Comparison of ENCODE assay signal across 16 cellular contexts in the genomic region with DNA sequence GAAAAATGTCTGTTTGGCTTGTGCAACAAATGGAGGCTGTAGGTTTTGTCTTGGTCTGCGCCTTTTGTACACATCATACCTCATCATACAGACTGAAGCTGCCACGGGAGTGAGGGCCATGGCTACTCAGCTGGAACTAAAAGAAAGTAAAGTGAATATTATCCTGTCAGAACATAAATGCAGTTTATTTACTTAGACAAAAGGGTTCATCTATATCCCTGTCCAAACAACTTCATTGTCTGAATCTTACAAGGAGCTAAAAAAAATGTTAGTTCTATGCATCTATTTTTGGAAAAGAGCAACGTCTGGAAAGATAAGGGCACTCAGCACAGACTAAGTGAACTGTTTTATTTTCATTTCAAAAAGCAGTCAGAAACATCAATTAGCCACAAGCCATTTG.
DNase-seq lines count a peak whose midpoint lies in the region; ATAC-seq and TF ChIP-seq lines count a peak whose summit lies in the region.
"Had no signal": no experiment of that assay in that cellular context is flagged by ENCODE, and none has a peak within 500 bp of the region (broad histone marks: within the 10 kb centered on the region; RNA-seq: fewer than 3 reads in every experiment).

No MANE protein-coding gene starts in this region.

- no peak for TF ChIP-seq CTCF in HEK293 (tag by site-specific recombination; IDR thresholded peaks at IDR 0.05)
- no peak for TF ChIP-seq CTCF in neural cell (IDR thresholded peaks at IDR 0.05; ENCODE audit: poor library complexity, severe bottlenecking)

- H2AFZ ChIP-seq in neural cell (ENCODE audit: low read depth, low read length), result no peak overlapping the region

- H3F3A ChIP-seq in neural cell (ENCODE audit: insufficient read depth, low read length, poor library complexity, severe bottlenecking), result no peaks in the 10 kb centered on the region

- ATAC-seq in Right ventricle myocardium inferior (no peak), GM19467 (IDR thresholded peaks at IDR 0.05; ENCODE audit: unreplicated experiment) (no peak)
- ATAC-seq: activated CD4-positive, CD25-positive, alpha-beta regulatory T cell treated with anti-CD3 and anti-CD28 coated beads, Interleukin-2, amount 50 U/mL, for 24 hours; left colon had no signal

- no peaks in the 10 kb centered on the region for H3K27me3 ChIP-seq in neural cell (ENCODE audit: insufficient read depth, low read depth, low read length)
- H3K27me3 ChIP-seq: brain microvascular endothelial cell had no signal

- CTCF ChIA-PET in HEK293 (lab: Yijun Ruan, JAX), result interaction anchor here (0.6 to 4.6 kb wide), 4 partner anchors 233 to 578 kb away, joined by 3 to 39 read pairs (median 4); no protein-coding TSS in a partner anchor

- intact Hi-C loops in Right ventricle myocardium inferior (cut with DNase I), result no loop called here

- peaks cover 24% of the 10 kb centered on the region for H3K4me1 ChIP-seq in HEK293 (ENCODE audit: control insufficient read depth, insufficient read depth, low read length)

- H3K9me2 ChIP-seq in neural cell (ENCODE audit: insufficient read depth, low read length), result no peaks in the 10 kb centered on the region

- no peaks in the 10 kb centered on the region for H4K20me1 ChIP-seq in neural cell (ENCODE audit: insufficient read depth)

- H3K9ac ChIP-seq in neural cell (ENCODE audit: low read length), result peak overlapping the region; percentile 19
- H3K9ac ChIP-seq: KMS-11 had no signal

- no peak overlapping the region for H3K4me2 ChIP-seq in neural cell (ENCODE audit: low read length)
- H3K4me2 ChIP-seq: KMS-11 had no signal

- POLR2A ChIA-PET in HEK293 (lab: Yijun Ruan, JAX), result interaction anchor here (0.9 kb wide), 1 partner anchor 244 kb away, joined by 12 read pairs; no protein-coding TSS in a partner anchor

- H3K79me2 ChIP-seq in neural cell (replicated peaks; ENCODE audit: insufficient read depth, low read length), result no peaks in the 10 kb centered on the region

- H3K4me3 ChIP-seq in HEK293 (ENCODE audit: low read depth, low read length) (no peak overlapping the region), neural cell (ENCODE audit: low read length) (peak overlapping the region; percentile 17)

- no peak for TF ChIP-seq RAD21 in neural cell (conservative IDR thresholded peaks at IDR 0.05)

- peak overlapping the region; percentile 65 for H3K27ac ChIP-seq in HEK293 (ENCODE audit: extremely low read depth, low read depth, low read length)
- peak overlapping the region; percentile 42 for H3K27ac ChIP-seq in neural cell (ENCODE audit: low read length)
- H3K27ac ChIP-seq: brain microvascular endothelial cell, HL-60, KMS-11 had no signal

- DNase-seq in NCI-H2029 (lab: John Stamatoyannopoulos, UW), result peak; percentile 45
- peak; percentile 28 for DNase-seq in SK-N-DZ (ENCODE audit: low spot score)
- DNase-seq in Right ventricle myocardium inferior (ENCODE audit: missing footprints), result no peak
- no peak for DNase-seq in HuH-7.5 (ENCODE audit: low spot score)
- DNase-seq in dedifferentiated amniotic fluid mesenchymal stem cell (ENCODE audit: extremely low spot score), result no peak
- DNase-seq: activated naive CD4-positive, alpha-beta T cell treated with anti-CD3 and anti-CD28 coated beads for 36 hours; brain microvascular endothelial cell; effector memory CD4-positive, alpha-beta T cell; left colon; substantia nigra had no signal

- no peaks in the 10 kb centered on the region for H3K36me3 ChIP-seq in HEK293 (ENCODE audit: control insufficient read depth in 2 of 2, insufficient read depth in 1 of 2, low read length in 2 of 2)
- no peaks in the 10 kb centered on the region for H3K36me3 ChIP-seq in neural cell (ENCODE audit: insufficient read depth, low read length)
- H3K36me3 ChIP-seq: brain microvascular endothelial cell had no signal

- peak; percentile 67 for TF ChIP-seq EP300 in neural cell (conservative IDR thresholded peaks at IDR 0.05; ENCODE audit: poor library complexity, severe bottlenecking)

- H3K9me3 ChIP-seq in HEK293 (ENCODE audit: control insufficient read depth, insufficient read depth, low read depth, low read length) (no peaks in the 10 kb centered on the region), neural cell (ENCODE audit: low read length) (no peaks in the 10 kb centered on the region)

TF ChIP-seq in HEK293, 187 proteins besides CTCF, POLR2A, EP300 and RAD21 (continues in another document):
- peak; percentile 36; the same call in 1 of the 2 replicates for TF ChIP-seq ZNF843 (tag by site-specific recombination; IDR thresholded peaks at IDR 0.05)
- TF ChIP-seq ZNF600 (tag by site-specific recombination; IDR thresholded peaks at IDR 0.05), result no peak
- TF ChIP-seq ZNF501 (tag by site-specific recombination; IDR thresholded peaks at IDR 0.05), result no peak
- TF ChIP-seq ZNF366 (tag by site-specific recombination; conservative IDR thresholded peaks at IDR 0.05), result 0 out of 2 replicates have a peak, but pooled peaks have one; percentile 12
- TF ChIP-seq ZNF133 (tag by site-specific recombination; IDR thresholded peaks at IDR 0.05), result no peak
- no peak for TF ChIP-seq ZFP37 (tag by site-specific recombination; IDR thresholded peaks at IDR 0.05)
- TF ChIP-seq, protein P1, sequence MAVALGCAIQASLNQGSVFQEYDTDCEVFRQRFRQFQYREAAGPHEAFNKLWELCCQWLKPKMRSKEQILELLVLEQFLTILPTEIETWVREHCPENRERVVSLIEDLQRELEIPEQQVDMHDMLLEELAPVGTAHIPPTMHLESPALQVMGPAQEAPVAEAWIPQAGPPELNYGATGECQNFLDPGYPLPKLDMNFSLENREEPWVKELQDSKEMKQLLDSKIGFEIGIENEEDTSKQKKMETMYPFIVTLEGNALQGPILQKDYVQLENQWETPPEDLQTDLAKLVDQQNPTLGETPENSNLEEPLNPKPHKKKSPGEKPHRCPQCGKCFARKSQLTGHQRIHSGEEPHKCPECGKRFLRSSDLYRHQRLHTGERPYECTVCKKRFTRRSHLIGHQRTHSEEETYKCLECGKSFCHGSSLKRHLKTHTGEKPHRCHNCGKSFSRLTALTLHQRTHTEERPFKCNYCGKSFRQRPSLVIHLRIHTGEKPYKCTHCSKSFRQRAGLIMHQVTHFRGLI (tag by site-specific recombination; IDR thresholded peaks at IDR 0.05), result no peak
- peak; percentile 79 for TF ChIP-seq WT1 (tag by site-specific recombination; IDR thresholded peaks at IDR 0.05)
- peak; percentile 72 for TF ChIP-seq OSR2 (tag by site-specific recombination; IDR thresholded peaks at IDR 0.05)
- no peak for TF ChIP-seq ZNF529 (tag by site-specific recombination; IDR thresholded peaks at IDR 0.05; ENCODE audit: insufficient replicate concordance)
- TF ChIP-seq, protein P2, sequence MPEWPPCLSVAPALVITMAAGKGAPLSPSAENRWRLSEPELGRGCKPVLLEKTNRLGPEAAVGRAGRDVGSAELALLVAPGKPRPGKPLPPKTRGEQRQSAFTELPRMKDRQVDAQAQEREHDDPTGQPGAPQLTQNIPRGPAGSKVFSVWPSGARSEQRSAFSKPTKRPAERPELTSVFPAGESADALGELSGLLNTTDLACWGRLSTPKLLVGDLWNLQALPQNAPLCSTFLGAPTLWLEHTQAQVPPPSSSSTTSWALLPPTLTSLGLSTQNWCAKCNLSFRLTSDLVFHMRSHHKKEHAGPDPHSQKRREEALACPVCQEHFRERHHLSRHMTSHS (tag by site-specific recombination; IDR thresholded peaks at IDR 0.05), result no peak
- TF ChIP-seq FEZF1 (tag by site-specific recombination; IDR thresholded peaks at IDR 0.05), result peak; percentile 94
- TF ChIP-seq SP7 (tag by site-specific recombination; IDR thresholded peaks at IDR 0.05), result peak; percentile 43

TF ChIP-seq in neural cell, 6 proteins besides CTCF, POLR2A, EP300 and RAD21:
- TF ChIP-seq, protein P3, sequence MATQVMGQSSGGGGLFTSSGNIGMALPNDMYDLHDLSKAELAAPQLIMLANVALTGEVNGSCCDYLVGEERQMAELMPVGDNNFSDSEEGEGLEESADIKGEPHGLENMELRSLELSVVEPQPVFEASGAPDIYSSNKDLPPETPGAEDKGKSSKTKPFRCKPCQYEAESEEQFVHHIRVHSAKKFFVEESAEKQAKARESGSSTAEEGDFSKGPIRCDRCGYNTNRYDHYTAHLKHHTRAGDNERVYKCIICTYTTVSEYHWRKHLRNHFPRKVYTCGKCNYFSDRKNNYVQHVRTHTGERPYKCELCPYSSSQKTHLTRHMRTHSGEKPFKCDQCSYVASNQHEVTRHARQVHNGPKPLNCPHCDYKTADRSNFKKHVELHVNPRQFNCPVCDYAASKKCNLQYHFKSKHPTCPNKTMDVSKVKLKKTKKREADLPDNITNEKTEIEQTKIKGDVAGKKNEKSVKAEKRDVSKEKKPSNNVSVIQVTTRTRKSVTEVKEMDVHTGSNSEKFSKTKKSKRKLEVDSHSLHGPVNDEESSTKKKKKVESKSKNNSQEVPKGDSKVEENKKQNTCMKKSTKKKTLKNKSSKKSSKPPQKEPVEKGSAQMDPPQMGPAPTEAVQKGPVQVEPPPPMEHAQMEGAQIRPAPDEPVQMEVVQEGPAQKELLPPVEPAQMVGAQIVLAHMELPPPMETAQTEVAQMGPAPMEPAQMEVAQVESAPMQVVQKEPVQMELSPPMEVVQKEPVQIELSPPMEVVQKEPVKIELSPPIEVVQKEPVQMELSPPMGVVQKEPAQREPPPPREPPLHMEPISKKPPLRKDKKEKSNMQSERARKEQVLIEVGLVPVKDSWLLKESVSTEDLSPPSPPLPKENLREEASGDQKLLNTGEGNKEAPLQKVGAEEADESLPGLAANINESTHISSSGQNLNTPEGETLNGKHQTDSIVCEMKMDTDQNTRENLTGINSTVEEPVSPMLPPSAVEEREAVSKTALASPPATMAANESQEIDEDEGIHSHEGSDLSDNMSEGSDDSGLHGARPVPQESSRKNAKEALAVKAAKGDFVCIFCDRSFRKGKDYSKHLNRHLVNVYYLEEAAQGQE (IDR thresholded peaks at IDR 0.05; ENCODE audit: borderline replicate concordance), result peak; percentile 40
- peak; percentile 56 for TF ChIP-seq POLR2AphosphoS5 (IDR thresholded peaks at IDR 0.05)
- TF ChIP-seq SMC3 (conservative IDR thresholded peaks at IDR 0.05; ENCODE audit: poor library complexity), result no peak

Comparison
In these comparisons a context has a peak if more than half of its experiments do, and no peak if none do; other contexts are left out.
1. DNase-seq: peak in NCI-H2029 (single experiment) and SK-N-DZ (single experiment); none in Right ventricle myocardium inferior (single experiment), HuH-7.5 (single experiment) and dedifferentiated amniotic fluid mesenchymal stem cell (single experiment).